Comparison of ENCODE assay signal across 13 cellular contexts in the genomic region with DNA sequence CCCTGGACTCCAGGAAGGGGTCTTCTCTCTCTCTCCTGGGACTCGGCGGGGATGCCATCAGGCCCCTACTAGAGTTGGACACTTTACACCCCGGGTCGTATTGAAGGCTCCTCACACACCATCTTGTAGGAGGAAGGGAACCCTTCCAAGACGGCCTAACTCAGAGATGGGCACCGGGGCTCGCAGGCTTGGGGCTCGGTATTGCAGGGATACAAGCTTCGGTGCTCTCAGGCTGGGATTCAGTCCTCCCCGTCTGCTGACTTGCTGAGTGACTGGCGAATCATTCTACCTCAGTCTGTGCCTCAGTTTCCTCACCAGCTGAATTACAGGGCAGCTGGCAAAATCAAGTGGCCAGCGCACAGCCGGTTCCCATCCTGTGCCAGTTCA. TPM values are rescaled to one million over a fixed set of nuclear protein-coding genes. Genes with fewer than 3 reads are reported as not detected.
DNase-seq lines count a peak whose midpoint lies in the region; ATAC-seq, FAIRE-seq and TF ChIP-seq lines count a peak whose summit lies in the region.
"Had no signal": no experiment of that assay in that cellular context is flagged by ENCODE, and none has a peak within 500 bp of the region (broad histone marks: within the 10 kb centered on the region; RNA-seq: fewer than 3 reads in every experiment).

No MANE protein-coding gene starts in this region.

- H3K4me2 ChIP-seq in H1 (ENCODE audit: insufficient read depth in 1 of 2, low read depth in 2 of 2, low read length in 2 of 2) (peak overlapping the region in 1 of 2 experiments; percentile 35; a peak in 1 of 4 replicates), SK-N-SH (no peak overlapping the region)

- H4K20me1 ChIP-seq in H1 (replicated peaks in 1 of 2; ENCODE audit: control insufficient read depth in 1 of 2, insufficient read depth in 2 of 2, low read length in 2 of 2) (peaks cover 6 to 26% of the 10 kb centered on the region in 2 experiments), SK-N-SH (ENCODE audit: insufficient read depth) (0 out of 2 replicates have a peak, but pooled peaks cover 4% of the 10 kb centered on the region)

- H3K79me2 ChIP-seq in H1 (ENCODE audit: control insufficient read depth in 1 of 2, insufficient read depth in 2 of 2, low read length in 2 of 2) (peaks cover 0 to 17% of the 10 kb centered on the region in 2 experiments; a peak in 1 of 4 replicates), SK-N-SH (ENCODE audit: insufficient read depth) (peaks cover 7% of the 10 kb centered on the region; the same call in 1 of the 2 replicates)

- CTCF ChIA-PET in H1 (lab: Charles Lee; ENCODE audit: partially characterized antibody) (interaction anchor here (1.4 to 4.3 kb wide), 2 partner anchors 10 to 101 kb away, joined by 4 to 36 read pairs; no protein-coding TSS in a partner anchor), SK-N-SH (lab: Yijun Ruan, JAX) (interaction anchor here (0.7 to 1.3 kb wide), 2 partner anchors 10 to 342 kb away, joined by 4 read pairs; no protein-coding TSS in a partner anchor)

- 73% methylated on average over 13 of the region's 13 CpGs for WGBS in right cardiac atrium
- WGBS in H1 (ENCODE audit: extremely low coverage in 1 of 2, insufficient coverage in 1 of 2, insufficient read length in 1 of 2, insufficient replicate concordance in 2 of 2, low coverage in 1 of 2, low lambda C conversion rate in 2 of 2, missing lambda C conversion rate in 1 of 2), 2 experiments: 87% methylated on average over 11 of the region's 13 CpGs; no CpG with 5 or more reads in 1 of the 2 experiments
- WGBS in SK-N-SH (ENCODE audit: low lambda C conversion rate): 100% methylated on average over 2 of the region's 13 CpGs

- H3K9ac ChIP-seq in H1 (replicated peaks in 1 of 4; ENCODE audit: extremely low read depth in 1 of 4, low read depth in 3 of 4, low read length in 3 of 4) (no peak overlapping the region), SK-N-SH (no peak overlapping the region)

- H3K23me2 ChIP-seq in H1 (ENCODE audit: low read depth, low read length): no peaks in the 10 kb centered on the region

- no peak overlapping the region for H4K5ac ChIP-seq in H1 (ENCODE audit: insufficient read length, low read depth, low read length)

- TF ChIP-seq RAD21 in H1 (IDR thresholded peaks at IDR 0.05 in 1 of 2, conservative IDR thresholded peaks at IDR 0.05 in 1 of 2; ENCODE audit: low read depth in 2 of 2, low read length in 2 of 2) (no peak), SK-N-SH (IDR thresholded peaks at IDR 0.05; ENCODE audit: low read length) (no peak)

- TF ChIP-seq POLR2A in H1 (IDR thresholded peaks at IDR 0.05; ENCODE audit: control extremely low read depth in 1 of 2, low read depth in 2 of 2, low read length in 2 of 2) (no peak), vagina (IDR thresholded peaks at IDR 0.05) (no peak)

- H3K4me3 Mint-ChIP-seq in nephron progenitor cell: peak overlapping the region; percentile 48
- H3K4me3 Mint-ChIP-seq in effector memory CD8-positive, alpha-beta T cell: peak overlapping the region in 1 of 2 donors; percentile 54

- DNase-seq in left cardiac atrium: peak; percentile 10
- DNase-seq in right cardiac atrium: no peak
- no peak for DNase-seq in H1 (ENCODE audit: low read depth in 1 of 2, low spot score in 2 of 2)
- no peak for DNase-seq in nephron progenitor cell
- no peak for DNase-seq in vagina (ENCODE audit: extremely low spot score in 2 of 2)
- no peak for DNase-seq in SK-N-SH
- no peak for DNase-seq in effector memory CD8-positive, alpha-beta T cell
- DNase-seq: activated naive CD4-positive, alpha-beta T cell; NCI-H1048; SHP77 had no signal

- no peak overlapping the region for H2BK120ac ChIP-seq in H1 (replicated peaks; ENCODE audit: low read depth, low read length)

- H3K4me1 ChIP-seq in right cardiac atrium (ENCODE audit: control insufficient read depth, insufficient read depth, low read length): peaks cover 5% of the 10 kb centered on the region
- H3K4me1 ChIP-seq in H1 (replicated peaks in 1 of 4; ENCODE audit: control insufficient read depth in 3 of 4, insufficient read depth in 4 of 4, low read length in 3 of 4): peaks cover 2 to 39% (median 26%) of the 10 kb centered on the region in 4 experiments
- H3K4me1 ChIP-seq in vagina: peaks cover 43% of the 10 kb centered on the region
- H3K4me1 ChIP-seq in SK-N-SH (ENCODE audit: control insufficient read depth in 1 of 2, insufficient read depth in 2 of 2, low read depth in 1 of 2, low read length in 1 of 2): peaks cover 0 to 19% of the 10 kb centered on the region in 2 experiments; a peak in 1 of 4 replicates

- POLR2A ChIA-PET in H1 (lab: Charles Lee; ENCODE audit: partially characterized antibody) (interaction anchor here (0.5 to 3.1 kb wide), 4 partner anchors 10 to 1892 kb away, joined by 3 to 20 read pairs (median 4); partner anchors contain the start of genes CLN6 and TLE3), SK-N-SH (lab: Yijun Ruan, JAX) (no interaction called here)

- H3K27ac ChIP-seq in right cardiac atrium (ENCODE audit: low read length) (no peak overlapping the region), H1 (ENCODE audit: low read depth, low read length) (peak overlapping the region; percentile 22; the same call in 1 of the 2 replicates), vagina (peak overlapping the region; percentile 48), SK-N-SH (ENCODE audit: low read depth in 2 of 2, low read length in 1 of 2) (no peak overlapping the region)

- no peak overlapping the region for H3K56ac ChIP-seq in H1 (replicated peaks; ENCODE audit: insufficient read length, low read depth, low read length)

- H3K4me1 Mint-ChIP-seq in nephron progenitor cell: peaks cover 62% of the 10 kb centered on the region
- peaks cover 3 to 28% of the 10 kb centered on the region in 2 donors for H3K4me1 Mint-ChIP-seq in effector memory CD8-positive, alpha-beta T cell (ENCODE audit: low read depth in 2 of 2)

- intact Hi-C loops in left cardiac atrium (cut with DNase I) (no loop called here), right cardiac atrium (cut with DNase I) (no loop called here), vagina (cut with DNase I) (no loop called here)

- H3K18ac ChIP-seq in H1 (ENCODE audit: extremely low read depth, low read length): peak overlapping the region; percentile 60; the same call in 1 of the 2 replicates

- peak overlapping the region; percentile 37; the same call in 1 of the 2 replicates for H4K8ac ChIP-seq in H1 (ENCODE audit: extremely low read depth, insufficient read depth, low read length)

- FAIRE-seq in H1 (lab: Jason Lieb, UNC): no peak
- FAIRE-seq: colon, GM18507 had no signal

- no peaks in the 10 kb centered on the region for H3K36me3 Mint-ChIP-seq in nephron progenitor cell (ENCODE audit: low read depth)
- peaks cover 4% of the 10 kb centered on the region for H3K36me3 Mint-ChIP-seq in effector memory CD8-positive, alpha-beta T cell (ENCODE audit: insufficient read depth)

- H3K36me3 ChIP-seq in H1 (ENCODE audit: control insufficient read depth in 2 of 4, insufficient read depth in 4 of 4, low read length in 3 of 4): no peaks in the 10 kb centered on the region; a peak in 1 of 8 replicates
- H3K36me3 ChIP-seq in vagina: no peaks in the 10 kb centered on the region
- H3K36me3 ChIP-seq in SK-N-SH (replicated peaks in 1 of 2; ENCODE audit: control insufficient read depth in 1 of 2, insufficient read depth in 2 of 2, low read length in 1 of 2): peaks cover 0 to 2% of the 10 kb centered on the region in 2 experiments

- no peak overlapping the region for H3K4me3 ChIP-seq in right cardiac atrium (ENCODE audit: low read length)
- H3K4me3 ChIP-seq in H1 (ENCODE audit: extremely low read depth in 1 of 4, insufficient read depth in 2 of 4, low read depth in 3 of 4, low read length in 4 of 4): no peak overlapping the region
- peak overlapping the region; percentile 12 to 19 for H3K4me3 ChIP-seq in vagina
- H3K4me3 ChIP-seq in SK-N-SH (ENCODE audit: low read depth in 2 of 2, low read length in 1 of 2): no peak overlapping the region

- no peak for ATAC-seq in left cardiac atrium
- ATAC-seq in right cardiac atrium: no peak
- ATAC-seq in HG02884 (IDR thresholded peaks at IDR 0.05; ENCODE audit: unreplicated experiment): no peak
- ATAC-seq in effector memory CD8-positive, alpha-beta T cell (replicated peaks): no peak

- H3K9me3 Mint-ChIP-seq in nephron progenitor cell: no peaks in the 10 kb centered on the region
- H3K9me3 Mint-ChIP-seq in effector memory CD8-positive, alpha-beta T cell: no peaks in the 10 kb centered on the region

- H4K91ac ChIP-seq in H1 (replicated peaks; ENCODE audit: insufficient read length, low read length): no peak overlapping the region

- H2BK5ac ChIP-seq in H1 (ENCODE audit: low read depth, low read length): peak overlapping the region; percentile 52

- peak overlapping the region; percentile 46; the same call in 1 of the 2 replicates for H2BK15ac ChIP-seq in H1 (ENCODE audit: low read length)

- TF ChIP-seq EP300 in H1 (IDR thresholded peaks at IDR 0.05; ENCODE audit: borderline replicate concordance in 1 of 2, low read depth in 2 of 2, low read length in 2 of 2) (no peak), SK-N-SH (IDR thresholded peaks at IDR 0.05; ENCODE audit: borderline replicate concordance in 1 of 2, low read depth in 1 of 2, low read length in 1 of 2) (no peak)

- 0 out of 2 replicates have a peak overlapping the region, but pooled peaks have one; percentile 60 for H2BK12ac ChIP-seq in H1 (ENCODE audit: low read depth, low read length)

- TF ChIP-seq CTCF in H1 (IDR thresholded peaks at IDR 0.05; ENCODE audit: control extremely low read depth in 1 of 3, insufficient read depth in 1 of 3, low read depth in 1 of 3, low read length in 3 of 3): no peak
- no peak for TF ChIP-seq CTCF in nephron progenitor cell (IDR thresholded peaks at IDR 0.05)
- no peak for TF ChIP-seq CTCF in vagina (IDR thresholded peaks at IDR 0.05)
- no peak for TF ChIP-seq CTCF in SK-N-SH (IDR thresholded peaks at IDR 0.05)

- H3K9me2 ChIP-seq in SK-N-SH: no peaks in the 10 kb centered on the region

- H2BK20ac ChIP-seq in H1 (ENCODE audit: low read length): no peak overlapping the region

- H3F3A ChIP-seq in SK-N-SH (replicated peaks; ENCODE audit: insufficient read depth): no peaks in the 10 kb centered on the region

- H3K27ac Mint-ChIP-seq in nephron progenitor cell: peak overlapping the region; percentile 36
- peak overlapping the region in 1 of 2 donors; percentile 44 for H3K27ac Mint-ChIP-seq in effector memory CD8-positive, alpha-beta T cell

- H3K14ac ChIP-seq in H1 (ENCODE audit: insufficient read length): no peak overlapping the region

- H3K23ac ChIP-seq in H1 (ENCODE audit: insufficient read length): no peak overlapping the region

- no peak overlapping the region for H2AFZ ChIP-seq in H1 (ENCODE audit: low read length)
- H2AFZ ChIP-seq in SK-N-SH (ENCODE audit: low read depth): no peak overlapping the region

- peaks cover 2% of the 10 kb centered on the region; the same call in 1 of the 2 replicates for H3K79me1 ChIP-seq in H1 (ENCODE audit: low read depth, low read length)

- H3K4ac ChIP-seq in H1 (replicated peaks; ENCODE audit: insufficient read length, low read depth, low read length): no peak overlapping the region

- H2AK5ac ChIP-seq in H1 (ENCODE audit: low read depth, low read length): no peak overlapping the region

- H3K9me3 ChIP-seq in right cardiac atrium (ENCODE audit: control insufficient read depth, low read length) (no peaks in the 10 kb centered on the region), H1 (ENCODE audit: insufficient read depth in 2 of 2, low read depth in 1 of 2, low read length in 1 of 2) (no peaks in the 10 kb centered on the region), vagina (no peaks in the 10 kb centered on the region), SK-N-SH (no peaks in the 10 kb centered on the region)

- H3K27me3 ChIP-seq in right cardiac atrium (ENCODE audit: control insufficient read depth, insufficient read depth) (no peaks in the 10 kb centered on the region), H1 (replicated peaks in 1 of 4; ENCODE audit: control insufficient read depth in 3 of 4, extremely low read depth in 1 of 4, insufficient read depth in 3 of 4, low read length in 3 of 4) (no peaks in the 10 kb centered on the region), vagina (no peaks in the 10 kb centered on the region), SK-N-SH (ENCODE audit: insufficient read depth) (no peaks in the 10 kb centered on the region)

- H3K27me3 Mint-ChIP-seq in nephron progenitor cell (ENCODE audit: low read depth, poor library complexity): peaks cover 6% of the 10 kb centered on the region
- no peaks in the 10 kb centered on the region for H3K27me3 Mint-ChIP-seq in effector memory CD8-positive, alpha-beta T cell

RNA-seq across cellular contexts. Expression of gene CALML4, which starts 0.4 kb away (rescaled TPM):
- total RNA-seq in left cardiac atrium (1 to 10 TPM; 3.7 to 4.3 TPM), right cardiac atrium (1 to 10 TPM; 1.5 to 2.3 (median 1.8) TPM), vagina (6.1 TPM)
- polyA plus RNA-seq in right cardiac atrium (2.4 TPM), H1 (2011; rRNA removed) (3.5 and 3.8 TPM in 2 replicates), SK-N-SH (2012; rRNA removed) (3.1 and 3.2 TPM in 2 replicates)
- 9.3 and 12.5 TPM in 2 replicates for total RNA-seq in H1 (2021; fragmentation: NEBNext Ultra II Directional; extraction: Animal tissue kit (Norgen Biotek cat#: 25700))
- 6.9 TPM for polyA plus RNA-seq in H1 (2011; cell fraction: cytosol; rRNA removed)
- polyA plus RNA-seq in H1 (2011; cell fraction: nucleus; rRNA removed): 9.3 TPM
- 9.9 to 16.6 TPM (median 13.0 TPM) in 4 replicates for polyA plus RNA-seq in H1 (2012, experiment 1 of 2)
- polyA plus RNA-seq in H1 (2012, experiment 2 of 2): 5.2 TPM
- 21.4 TPM for polyA plus RNA-seq in H1 (2013, experiment 1 of 2)
- 22.4 TPM for polyA plus RNA-seq in H1 (2013, experiment 2 of 2)
- polyA minus RNA-seq in H1 (2011; rRNA and poly(A)+ RNA removed): 4.7 and 5.8 TPM in 2 replicates
- 4.7 TPM for polyA minus RNA-seq in H1 (2011; cell fraction: cytosol; rRNA and poly(A)+ RNA removed)
- 10.9 TPM for polyA minus RNA-seq in H1 (2011; cell fraction: nucleus; rRNA and poly(A)+ RNA removed)
- polyA plus RNA-seq in SK-N-SH (2012; cell fraction: cytosol; rRNA removed): 2.3 and 3.9 TPM in 2 replicates
- 18.6 and 20.9 TPM in 2 replicates for polyA plus RNA-seq in SK-N-SH (2012; cell fraction: nucleus; rRNA removed)

RNA-seq across cellular contexts. Expression of gene CLN6, which starts 24.0 kb away (rescaled TPM):
- total RNA-seq in left cardiac atrium: 10 to 100 TPM; 10.7 to 12.3 TPM
- total RNA-seq in right cardiac atrium: 1 to 10 TPM; 7.0 to 8.9 (median 7.7) TPM
- 6.8 TPM for polyA plus RNA-seq in right cardiac atrium
- total RNA-seq in H1 (2021; fragmentation: NEBNext Ultra II Directional; extraction: Animal tissue kit (Norgen Biotek cat#: 25700)): 60.0 and 62.3 TPM in 2 replicates
- 137 and 140 TPM in 2 replicates for polyA plus RNA-seq in H1 (2011; rRNA removed)
- polyA plus RNA-seq in H1 (2011; cell fraction: cytosol; rRNA removed): 83.3 TPM
- polyA plus RNA-seq in H1 (2011; cell fraction: nucleus; rRNA removed): 151 TPM
- 40.9 to 66.3 TPM (median 64.6 TPM) in 4 replicates for polyA plus RNA-seq in H1 (2012, experiment 1 of 2)
- 62.3 TPM for polyA plus RNA-seq in H1 (2012, experiment 2 of 2)
- polyA plus RNA-seq in H1 (2013, experiment 1 of 2): 62.0 TPM
- polyA plus RNA-seq in H1 (2013, experiment 2 of 2): 74.5 TPM
- polyA minus RNA-seq in H1 (2011; rRNA and poly(A)+ RNA removed): 182 and 205 TPM in 2 replicates
- polyA minus RNA-seq in H1 (2011; cell fraction: cytosol; rRNA and poly(A)+ RNA removed): 53.9 TPM
- polyA minus RNA-seq in H1 (2011; cell fraction: nucleus; rRNA and poly(A)+ RNA removed): 87.0 TPM
- total RNA-seq in vagina: 23.3 TPM
- 27.5 and 32.2 TPM in 2 replicates for polyA plus RNA-seq in SK-N-SH (2012; rRNA removed)
- polyA plus RNA-seq in SK-N-SH (2012; cell fraction: cytosol; rRNA removed): 11.8 and 23.4 TPM in 2 replicates
- 23.2 and 33.0 TPM in 2 replicates for polyA plus RNA-seq in SK-N-SH (2012; cell fraction: nucleus; rRNA removed)

Comparison
In these comparisons a context has a peak if more than half of its experiments do, and no peak if none do; other contexts are left out.
1. H3K27ac ChIP-seq: peak in H1 (single experiment) and vagina (single experiment); none in right cardiac atrium (single experiment) and SK-N-SH (0 of 2).
2. H3K4me3 ChIP-seq: peak in vagina (2 of 2); none in right cardiac atrium (single experiment), H1 (0 of 4) and SK-N-SH (0 of 2).